8 cellular contexts compared by ENCODE assay signal in genomic region chr3:32428092-32429068, GRCh38. TPM values are rescaled to one million over a fixed set of nuclear protein-coding genes. Genes with fewer than 3 reads are reported as not detected.
DNase-seq lines count a peak whose midpoint lies in the region; ATAC-seq and TF ChIP-seq lines count a peak whose summit lies in the region.

No MANE protein-coding gene starts in this region.

- POLR2A ChIA-PET in activated CD4-positive, alpha-beta T cell treated with anti-CD3 and anti-CD28 coated beads for 36 hours (lab: Charles Lee), result interaction anchor here (0.6 kb wide), 1 partner anchor 26 kb away, joined by 3 read pairs; no protein-coding TSS in a partner anchor
- POLR2A ChIA-PET in Caco-2 (lab: Charles Lee), result no interaction called here

- no peak overlapping the region for H2BK5ac ChIP-seq in trophoblast cell (ENCODE audit: low read depth, low read length, poor library complexity)

- H3K27me3 ChIP-seq in trophoblast cell (ENCODE audit: insufficient read depth, low read length) (no peaks in the 10 kb centered on the region), Caco-2 (replicated peaks; ENCODE audit: control insufficient read depth, insufficient read depth, low read length) (no peaks in the 10 kb centered on the region)

- H3K4me3 ChIP-seq in trophoblast cell (ENCODE audit: low read depth, low read length) (no peak overlapping the region), Caco-2 (ENCODE audit: low read depth, low read length) (no peak overlapping the region)

- H3K9me3 Mint-ChIP-seq in activated CD4-positive, alpha-beta T cell treated with anti-CD3 and anti-CD28 coated beads for 36 hours (ENCODE audit: low read depth), result no peaks in the 10 kb centered on the region
- H3K9me3 Mint-ChIP-seq in T-helper 1 cell treated with Interleukin-12 subunit alpha and Interleukin-12 subunit beta and Interleukin-4 antibody, amounts not matched to agents 30 μg/mL and 1 μg/mL, for 36 hours, result no peaks in the 10 kb centered on the region
- no peaks in the 10 kb centered on the region for H3K9me3 Mint-ChIP-seq in Caco-2 (ENCODE audit: unreplicated experiment)

- H3K79me1 ChIP-seq in trophoblast cell (ENCODE audit: low read length), result no peaks in the 10 kb centered on the region

- peaks cover 87% of the 10 kb centered on the region for H3K4me1 Mint-ChIP-seq in activated CD4-positive, alpha-beta T cell treated with anti-CD3 and anti-CD28 coated beads for 36 hours
- H3K4me1 Mint-ChIP-seq in T-helper 1 cell treated with Interleukin-12 subunit alpha and Interleukin-12 subunit beta and Interleukin-4 antibody, amounts not matched to agents 30 μg/mL and 1 μg/mL, for 36 hours (ENCODE audit: low read depth), result peaks cover 82% of the 10 kb centered on the region
- peaks cover 19% of the 10 kb centered on the region for H3K4me1 Mint-ChIP-seq in Caco-2 (ENCODE audit: low read depth, unreplicated experiment)

- no peak for TF ChIP-seq CTCF in Caco-2 (IDR thresholded peaks at IDR 0.05; ENCODE audit: insufficient read depth in 1 of 2, low read depth in 1 of 2, low read length in 1 of 2, severe bottlenecking in 1 of 2, unreplicated experiment in 1 of 2)

- CTCF ChIA-PET in activated CD4-positive, alpha-beta T cell treated with anti-CD3 and anti-CD28 coated beads for 36 hours (lab: Charles Lee), result interaction anchor here (0.7 to 2.1 kb wide), 5 partner anchors 9 to 647 kb away, joined by 3 to 5 read pairs (median 4); no protein-coding TSS in a partner anchor
- CTCF ChIA-PET in Caco-2 (lab: Charles Lee), result no interaction called here

- H2AFZ ChIP-seq in trophoblast cell (ENCODE audit: insufficient read depth, low read length, poor library complexity), result no peak overlapping the region

- H3K9ac ChIP-seq in trophoblast cell (ENCODE audit: low read length), result no peak overlapping the region

- H2AK5ac ChIP-seq in trophoblast cell (ENCODE audit: low read length), result no peak overlapping the region

- no peak overlapping the region for H3K4ac ChIP-seq in trophoblast cell (ENCODE audit: low read depth, low read length)

- no peaks in the 10 kb centered on the region for H3K36me3 ChIP-seq in trophoblast cell (ENCODE audit: control insufficient read depth in 1 of 2, insufficient read depth in 2 of 2, low read length in 2 of 2)
- H3K36me3 ChIP-seq in Caco-2 (ENCODE audit: control insufficient read depth, insufficient read depth, low read length), result no peaks in the 10 kb centered on the region

- H4K91ac ChIP-seq in trophoblast cell (ENCODE audit: low read depth, low read length), result no peak overlapping the region

- no peak overlapping the region for H4K8ac ChIP-seq in trophoblast cell (ENCODE audit: low read depth, low read length)

- peak overlapping the region; percentile 38 for H3K18ac ChIP-seq in trophoblast cell (ENCODE audit: low read length)

- H3K79me2 ChIP-seq in trophoblast cell (ENCODE audit: control insufficient read depth, insufficient read depth, low read length, poor library complexity), result no peaks in the 10 kb centered on the region

- H3K27me3 Mint-ChIP-seq in activated CD4-positive, alpha-beta T cell treated with anti-CD3 and anti-CD28 coated beads for 36 hours, result no peaks in the 10 kb centered on the region
- no peaks in the 10 kb centered on the region for H3K27me3 Mint-ChIP-seq in T-helper 1 cell treated with Interleukin-12 subunit alpha and Interleukin-12 subunit beta and Interleukin-4 antibody, amounts not matched to agents 30 μg/mL and 1 μg/mL, for 36 hours (ENCODE audit: low read depth)
- H3K27me3 Mint-ChIP-seq in Caco-2 (ENCODE audit: insufficient read depth, unreplicated experiment), result no peaks in the 10 kb centered on the region

- H3K4me1 ChIP-seq in trophoblast cell (ENCODE audit: control insufficient read depth in 1 of 2, insufficient read depth in 2 of 2, low read length in 2 of 2) (peaks cover 8 to 11% of the 10 kb centered on the region in 2 experiments), Caco-2 (peaks cover 7% of the 10 kb centered on the region)

- ATAC-seq in activated CD4-positive, alpha-beta T cell treated with anti-CD3 and anti-CD28 coated beads for 36 hours, result peak; percentile 13
- ATAC-seq in HG02884 (IDR thresholded peaks at IDR 0.05; ENCODE audit: unreplicated experiment), result peak; percentile 75

- H3K36me3 Mint-ChIP-seq in activated CD4-positive, alpha-beta T cell treated with anti-CD3 and anti-CD28 coated beads for 36 hours (ENCODE audit: low read depth), result peaks cover 9% of the 10 kb centered on the region
- H3K36me3 Mint-ChIP-seq in T-helper 1 cell treated with Interleukin-12 subunit alpha and Interleukin-12 subunit beta and Interleukin-4 antibody, amounts not matched to agents 30 μg/mL and 1 μg/mL, for 36 hours (ENCODE audit: low read depth), result peaks cover 12% of the 10 kb centered on the region
- H3K36me3 Mint-ChIP-seq in Caco-2 (ENCODE audit: insufficient read depth, unreplicated experiment), result peaks cover 6% of the 10 kb centered on the region

- H3K9me3 ChIP-seq in trophoblast cell (ENCODE audit: insufficient read depth, low read depth, low read length), result no peaks in the 10 kb centered on the region
- H3K9me3 ChIP-seq in Caco-2, result no peaks in the 10 kb centered on the region

- H3K23ac ChIP-seq in trophoblast cell (ENCODE audit: low read length), result no peak overlapping the region

- H2BK12ac ChIP-seq in trophoblast cell (ENCODE audit: low read length), result no peak overlapping the region

- H3K4me3 Mint-ChIP-seq in activated CD4-positive, alpha-beta T cell treated with anti-CD3 and anti-CD28 coated beads for 36 hours, result peak overlapping the region; percentile 62
- H3K4me3 Mint-ChIP-seq in T-helper 1 cell treated with Interleukin-12 subunit alpha and Interleukin-12 subunit beta and Interleukin-4 antibody, amounts not matched to agents 30 μg/mL and 1 μg/mL, for 36 hours, result peak overlapping the region; percentile 70
- no peak overlapping the region for H3K4me3 Mint-ChIP-seq in Caco-2 (ENCODE audit: unreplicated experiment)

- intact Hi-C loops in activated CD4-positive, alpha-beta T cell treated with anti-CD3 and anti-CD28 coated beads for 36 hours (cut with DNase I, micrococcal nuclease), result no loop called here
- intact Hi-C loops in Caco-2 (cut with micrococcal nuclease; ENCODE audit: unreplicated experiment), result no loop called here

- BruUV-seq in Caco-2 (replicated peaks; lab: Mats Ljungman, UMichigan), result no TSS peak

- no peak overlapping the region for H3K4me2 ChIP-seq in trophoblast cell (ENCODE audit: low read length)

- H3K27ac ChIP-seq in trophoblast cell (ENCODE audit: low read depth, low read length), result no peak overlapping the region

- no peak overlapping the region for H4K12ac ChIP-seq in trophoblast cell (ENCODE audit: low read depth, low read length)

- peak overlapping the region; percentile 94 for H3K27ac Mint-ChIP-seq in activated CD4-positive, alpha-beta T cell treated with anti-CD3 and anti-CD28 coated beads for 36 hours
- peak overlapping the region; percentile 94 for H3K27ac Mint-ChIP-seq in T-helper 1 cell treated with Interleukin-12 subunit alpha and Interleukin-12 subunit beta and Interleukin-4 antibody, amounts not matched to agents 30 μg/mL and 1 μg/mL, for 36 hours
- no peak overlapping the region for H3K27ac Mint-ChIP-seq in Caco-2 (ENCODE audit: unreplicated experiment)

- DNase-seq in activated CD4-positive, alpha-beta T cell treated with anti-CD3 and anti-CD28 coated beads for 36 hours, result peak; percentile 42
- DNase-seq in activated CD4-positive, alpha-beta T cell treated with anti-CD3 and anti-CD28 coated beads for 48 hours, result no peak
- peak in 1 of 2 donors; percentile 11 for DNase-seq in trophoblast cell
- no peak for DNase-seq in Caco-2
- no peak for DNase-seq in HPDE6-E6E7 (ENCODE audit: extremely low spot score)
- DNase-seq in HUDEP-2 (lab: John Stamatoyannopoulos, UW; ENCODE audit: unreplicated experiment in 76 of 76), result no peak

- no CpG with 5 or more reads among the region's 12 CpGs for WGBS in trophoblast cell (ENCODE audit: extremely low coverage, insufficient coverage, insufficient read length)

- no peak overlapping the region for H3K14ac ChIP-seq in trophoblast cell (ENCODE audit: low read length)

- H2BK120ac ChIP-seq in trophoblast cell (ENCODE audit: insufficient read depth, low read length, poor library complexity), result no peak overlapping the region

RNA-seq across cellular contexts. Expression of gene CMTM7, which starts 36.7 kb away (rescaled TPM):
- 10 to 100 TPM; 41.1 to 67.0 TPM for total RNA-seq in activated CD4-positive, alpha-beta T cell treated with anti-CD3 and anti-CD28 coated beads for 36 hours
- polyA plus RNA-seq in trophoblast cell (2013), result 16.7 and 18.6 TPM in 2 replicates
- total RNA-seq in Caco-2 (2022), result 27.0 and 37.8 TPM in 2 replicates
